ENCODE assay signal across 14 cellular contexts in genomic region chr5:96297867-96298266, GRCh38.
A peak's percentile ranks its signal among the peaks of the same experiment; 100 is the strongest.
DNase-seq lines count a peak whose midpoint lies in the region; ATAC-seq and TF ChIP-seq lines count a peak whose summit lies in the region.
"Had no signal": no experiment of that assay in that cellular context is flagged by ENCODE, and none has a peak within 500 bp of the region (broad histone marks: within the 10 kb centered on the region; RNA-seq: fewer than 3 reads in every experiment).

No MANE protein-coding gene starts in this region.

- H3K79me2 ChIP-seq in ACC112 (ENCODE audit: control insufficient read depth, insufficient read depth, low read length, unreplicated experiment) = no peaks in the 10 kb centered on the region

- H3K4me3 Mint-ChIP-seq in activated CD8-positive, alpha-beta T cell treated with anti-CD3 and anti-CD28 coated beads for 36 hours = no peak overlapping the region

- no peaks in the 10 kb centered on the region for H3K36me3 Mint-ChIP-seq in activated CD8-positive, alpha-beta T cell treated with anti-CD3 and anti-CD28 coated beads for 36 hours (ENCODE audit: low read depth)

- H3K27ac Mint-ChIP-seq in activated CD8-positive, alpha-beta T cell treated with anti-CD3 and anti-CD28 coated beads for 36 hours = no peak overlapping the region

- H3K4me1 ChIP-seq in ACC112 (ENCODE audit: control insufficient read depth, insufficient read depth, low read length, unreplicated experiment) (peaks cover 43% of the 10 kb centered on the region), right lobe of liver (peaks cover 0 to 40% (median 14%) of the 10 kb centered on the region in 4 donors)

- 0 out of 2 replicates have a peak, but pooled peaks cover 3% of the 10 kb centered on the region for H3K36me3 ChIP-seq in ACC112 (ENCODE audit: insufficient read depth, low read length)
- H3K36me3 ChIP-seq in right lobe of liver = no peaks in the 10 kb centered on the region

- H3K27me3 ChIP-seq in ACC112 (ENCODE audit: insufficient read depth, low read length) (no peaks in the 10 kb centered on the region), right lobe of liver (no peaks in the 10 kb centered on the region)

- peak; percentile 48 for ATAC-seq in HG03520 (IDR thresholded peaks at IDR 0.05; ENCODE audit: unreplicated experiment)
- ATAC-seq in right lobe of liver = peak; percentile 67 to 87 (median 71)
- no peak for ATAC-seq in activated CD8-positive, alpha-beta T cell treated with anti-CD3 and anti-CD28 coated beads for 36 hours
- no peak for ATAC-seq in HG03439 (IDR thresholded peaks at IDR 0.05; ENCODE audit: unreplicated experiment)

- no peaks in the 10 kb centered on the region for H3K27me3 Mint-ChIP-seq in activated CD8-positive, alpha-beta T cell treated with anti-CD3 and anti-CD28 coated beads for 36 hours

- peak; percentile 76 for DNase-seq in astrocyte of the spinal cord (ENCODE audit: low read depth, low spot score)
- DNase-seq in right lobe of liver = peak in 1 of 3 donors; percentile 73
- no peak for DNase-seq in DMS153 treated with DMSO at 0.1 percent for 48 hours (lab: John Stamatoyannopoulos, UW; ENCODE audit: unreplicated experiment)
- no peak for DNase-seq in kidney tubule cell (ENCODE audit: low spot score)
- no peak for DNase-seq in activated CD8-positive, alpha-beta T cell treated with anti-CD3 and anti-CD28 coated beads for 36 hours
- DNase-seq: dermis blood vessel endothelial cell, kidney, NCI-H2081, SW 1271 had no signal

- intact Hi-C loops in right lobe of liver (cut with DNase I) = no loop called here
- intact Hi-C loops in activated CD8-positive, alpha-beta T cell treated with anti-CD3 and anti-CD28 coated beads for 36 hours (cut with micrococcal nuclease) = no loop called here

- peak overlapping the region; percentile 12 for H2AFZ ChIP-seq in ACC112 (ENCODE audit: low read length, unreplicated experiment)

- WGBS in right lobe of liver (ENCODE audit: insufficient coverage, low coverage, low lambda C conversion rate, missing lambda C conversion rate) = 7% methylated on average over 3 of the region's 3 CpGs

- H3K4me3 ChIP-seq in ACC112 (ENCODE audit: low read depth, low read length) (no peak overlapping the region), astrocyte of the spinal cord (ENCODE audit: low read depth, low read length) (no peak overlapping the region), right lobe of liver (no peak overlapping the region)
- H3K4me3 ChIP-seq: skin epidermis had no signal

- POLR2A ChIA-PET in activated CD8-positive, alpha-beta T cell treated with anti-CD3 and anti-CD28 coated beads for 36 hours (lab: Charles Lee) = no interaction called here

- peaks cover 6% of the 10 kb centered on the region for H3K9me3 Mint-ChIP-seq in activated CD8-positive, alpha-beta T cell treated with anti-CD3 and anti-CD28 coated beads for 36 hours

- in situ Hi-C loops in astrocyte of the spinal cord (cut with HindIII; ENCODE audit: low sequenced_read_pairs) = no loop called here

- peak overlapping the region; percentile 95 for H3K27ac ChIP-seq in ACC112 (ENCODE audit: low read depth, low read length)
- peak overlapping the region; percentile 52 to 86 (median 76) for H3K27ac ChIP-seq in right lobe of liver
- H3K27ac ChIP-seq: C4-2B had no signal

- CTCF ChIA-PET in activated CD8-positive, alpha-beta T cell treated with anti-CD3 and anti-CD28 coated beads for 36 hours (lab: Charles Lee) = no interaction called here

- no peaks in the 10 kb centered on the region for H3K9me3 ChIP-seq in right lobe of liver

- no peaks in the 10 kb centered on the region for H3K4me1 Mint-ChIP-seq in activated CD8-positive, alpha-beta T cell treated with anti-CD3 and anti-CD28 coated beads for 36 hours (ENCODE audit: low read depth)

- peak; percentile 79 for TF ChIP-seq POLR2A in right lobe of liver (IDR thresholded peaks at IDR 0.05)

- TF ChIP-seq CTCF in astrocyte of the spinal cord (IDR thresholded peaks at IDR 0.05; ENCODE audit: low read depth, low read length) = no peak
- no peak for TF ChIP-seq CTCF in right lobe of liver (IDR thresholded peaks at IDR 0.05)
- no peak for TF ChIP-seq CTCF in activated CD8-positive, alpha-beta T cell treated with anti-CD3 and anti-CD28 coated beads for 36 hours (IDR thresholded peaks at IDR 0.05)

Comparison
In these comparisons a context has a peak if more than half of its experiments do, and no peak if none do; other contexts are left out.
1. ATAC-seq: peak in HG03520 (single experiment) and right lobe of liver (4 of 4); none in activated CD8-positive, alpha-beta T cell treated with anti-CD3 and anti-CD28 coated beads for 36 hours (single experiment) and HG03439 (single experiment).